ENCODE assay signal across 26 cellular contexts in genomic region chr1:172581273-172581672, GRCh38. TPM values are rescaled to one million over a fixed set of nuclear protein-coding genes. Genes with fewer than 3 reads are reported as not detected.
A peak's percentile ranks its signal among the peaks of the same experiment; 100 is the strongest.
DNase-seq lines count a peak whose midpoint lies in the region; ATAC-seq, FAIRE-seq and TF ChIP-seq lines count a peak whose summit lies in the region.
"Had no signal": no experiment of that assay in that cellular context is flagged by ENCODE, and none has a peak within 500 bp of the region (broad histone marks: within the 10 kb centered on the region; RNA-seq: fewer than 3 reads in every experiment).

No MANE protein-coding gene starts in this region.

- no peak for FAIRE-seq in K562 (lab: Jason Lieb, UNC)
- FAIRE-seq: bronchial epithelial cell, frontal cortex had no signal

- TF ChIP-seq POLR2A in K562 (conservative IDR thresholded peaks at IDR 0.05): no peak
- TF ChIP-seq POLR2A in esophagus muscularis mucosa (IDR thresholded peaks at IDR 0.05; ENCODE audit: low read depth): no peak

- H3T11ph ChIP-seq in H9 (ENCODE audit: low read length): no peak overlapping the region

- TF ChIP-seq EP300 in K562 (IDR thresholded peaks at IDR 0.05; ENCODE audit: low read length) (no peak), esophagus muscularis mucosa (IDR thresholded peaks at IDR 0.05) (no peak)

- H3K79me2 ChIP-seq in H9 (ENCODE audit: insufficient read depth, low read length) (no peaks in the 10 kb centered on the region), K562 (ENCODE audit: control insufficient read depth, insufficient read depth, low read length) (no peaks in the 10 kb centered on the region)

- no peaks in the 10 kb centered on the region; the same call in 1 of the 2 replicates for H3K4me1 ChIP-seq in H9 (ENCODE audit: insufficient read depth, low read length)
- H3K4me1 ChIP-seq in K562 (replicated peaks in 1 of 2; ENCODE audit: control insufficient read depth in 2 of 2, insufficient read depth in 2 of 2, low read length in 2 of 2): peaks cover 0 to 11% of the 10 kb centered on the region in 2 experiments; a peak in 1 of 5 replicates
- H3K4me1 ChIP-seq in naive thymus-derived CD4-positive, alpha-beta T cell (ENCODE audit: control insufficient read depth in 2 of 2, insufficient read depth in 2 of 2, low read length in 2 of 2): no peaks in the 10 kb centered on the region
- H3K4me1 ChIP-seq in esophagus muscularis mucosa: peaks cover 3 to 12% (median 8%) of the 10 kb centered on the region in 4 donors

- no peaks in the 10 kb centered on the region for H3K9me3 Mint-ChIP-seq in CD14-positive monocyte
- H3K9me3 Mint-ChIP-seq in H9: no peaks in the 10 kb centered on the region
- H3K9me3 Mint-ChIP-seq in naive thymus-derived CD4-positive, alpha-beta T cell: no peaks in the 10 kb centered on the region
- H3K9me3 Mint-ChIP-seq: activated naive CD4-positive, alpha-beta T cell treated with anti-CD3 and anti-CD28 coated beads for 36 hours; effector memory CD8-positive, alpha-beta T cell; memory B cell had no signal

- TF ChIP-seq CTCF in CD14-positive monocyte (IDR thresholded peaks at IDR 0.05) (no peak), H9 (conservative IDR thresholded peaks at IDR 0.05) (no peak), K562 (IDR thresholded peaks at IDR 0.05 in 2 of 3, conservative IDR thresholded peaks at IDR 0.05 in 1 of 3; ENCODE audit: insufficient read depth in 2 of 3, low read depth in 1 of 3, low read length in 3 of 3) (no peak), esophagus muscularis mucosa (IDR thresholded peaks at IDR 0.05) (no peak)

- ATAC-seq in K562 (peak; percentile 53), SK-N-SH treated with all-trans-retinoic acid at 6 μM for 48 hours (no peak), GM18909 (IDR thresholded peaks at IDR 0.05; ENCODE audit: poor library complexity, unreplicated experiment) (no peak)
- no peak for ATAC-seq in naive thymus-derived CD4-positive, alpha-beta T cell
- ATAC-seq: effector memory CD8-positive, alpha-beta T cell; esophagus mucosa had no signal

- H3K36me3 Mint-ChIP-seq in CD14-positive monocyte (peaks cover 54% of the 10 kb centered on the region in 2 donors), H9 (ENCODE audit: insufficient read depth in 1 of 3, low read depth in 3 of 3) (peaks cover 5 to 26% (median 22%) of the 10 kb centered on the region in 3 experiments; a peak in 6 of 7 replicates)
- peaks cover 7 to 44% (median 15%) of the 10 kb centered on the region in 5 donors for H3K36me3 Mint-ChIP-seq in naive thymus-derived CD4-positive, alpha-beta T cell

- no peak overlapping the region for H2BK20ac ChIP-seq in H9 (ENCODE audit: low read depth, low read length, poor library complexity, severe bottlenecking)

- H3K23ac ChIP-seq in H9 (ENCODE audit: insufficient read length, low read depth, low read length): no peak overlapping the region

- H4K5ac ChIP-seq in H9 (ENCODE audit: insufficient read length, low read depth, low read length): no peak overlapping the region

- no peak overlapping the region for H3K56ac ChIP-seq in H9 (ENCODE audit: insufficient read length, low read depth, low read length)

- H3K4me3 Mint-ChIP-seq in CD14-positive monocyte (no peak overlapping the region), H9 (no peak overlapping the region)
- H3K4me3 Mint-ChIP-seq in naive thymus-derived CD4-positive, alpha-beta T cell: no peak overlapping the region
- H3K4me3 Mint-ChIP-seq: activated naive CD4-positive, alpha-beta T cell treated with anti-CD3 and anti-CD28 coated beads for 36 hours; effector memory CD8-positive, alpha-beta T cell; memory B cell had no signal

- BruUV-seq in K562 (replicated peaks; lab: Mats Ljungman, UMichigan): no TSS peak

- CTCF ChIA-PET in K562 (lab: Yijun Ruan, JAX; ENCODE audit: low intra/inter-chr PET ratio): no interaction called here
- CTCF ChIA-PET in naive thymus-derived CD4-positive, alpha-beta T cell (lab: Charles Lee): interaction anchor here (0.6 to 1.6 kb wide), 4 partner anchors 17 to 161 kb away, joined by 3 to 4 read pairs (median 4); no protein-coding TSS in a partner anchor

- in situ Hi-C loops in K562 (cut with MboI): no loop called here

- H3K27me3 Mint-ChIP-seq in CD14-positive monocyte (ENCODE audit: low read depth in 3 of 3) (no peaks in the 10 kb centered on the region), H9 (ENCODE audit: low read depth) (no peaks in the 10 kb centered on the region)
- no peaks in the 10 kb centered on the region for H3K27me3 Mint-ChIP-seq in naive thymus-derived CD4-positive, alpha-beta T cell
- H3K27me3 Mint-ChIP-seq: effector memory CD8-positive, alpha-beta T cell; memory B cell had no signal

- H3K27me3 ChIP-seq in H9 (ENCODE audit: insufficient read depth, low read length) (no peaks in the 10 kb centered on the region), K562 (ENCODE audit: control insufficient read depth in 2 of 2, insufficient read depth in 2 of 2, low read length in 2 of 2) (no peaks in the 10 kb centered on the region), esophagus muscularis mucosa (no peaks in the 10 kb centered on the region)
- no peaks in the 10 kb centered on the region for H3K27me3 ChIP-seq in naive thymus-derived CD4-positive, alpha-beta T cell (ENCODE audit: control insufficient read depth in 2 of 2, insufficient read depth in 2 of 2, low read length in 2 of 2)
- H3K27me3 ChIP-seq: stomach, tibial artery had no signal

- H3K4me3 ChIP-seq in K562 (no peak overlapping the region), esophagus muscularis mucosa (no peak overlapping the region)
- H3K4me3 ChIP-seq in naive thymus-derived CD4-positive, alpha-beta T cell (ENCODE audit: low read length): no peak overlapping the region
- H3K4me3 ChIP-seq: SK-N-MC, stomach, tibial artery had no signal

- no peaks in the 10 kb centered on the region for H3K9me1 ChIP-seq in K562 (ENCODE audit: control insufficient read depth, insufficient read depth, low read length)

- H3K27ac ChIP-seq in H9 (ENCODE audit: insufficient read length, low read depth, low read length) (no peak overlapping the region), K562 (ENCODE audit: extremely low read depth, low read depth, low read length) (no peak overlapping the region), esophagus muscularis mucosa (replicated peaks in 1 of 4) (no peak overlapping the region)
- no peak overlapping the region for H3K27ac ChIP-seq in naive thymus-derived CD4-positive, alpha-beta T cell (ENCODE audit: low read depth, low read length)
- H3K27ac ChIP-seq: HL-60, RWPE1, SK-N-MC, tibial artery, VCaP had no signal

- H3K36me3 ChIP-seq in K562 (ENCODE audit: control insufficient read depth, insufficient read depth, low read length) (peaks cover 23% of the 10 kb centered on the region; the same call in 1 of the 3 replicates), esophagus muscularis mucosa (peaks cover 0 to 30% (median 13%) of the 10 kb centered on the region in 4 donors)
- H3K36me3 ChIP-seq in naive thymus-derived CD4-positive, alpha-beta T cell (ENCODE audit: control insufficient read depth in 2 of 3, insufficient read depth in 3 of 3, low read length in 3 of 3): peaks cover 0 to 13% (median 11%) of the 10 kb centered on the region in 3 experiments

- no peaks in the 10 kb centered on the region for H4K20me1 ChIP-seq in H9 (ENCODE audit: control insufficient read depth, insufficient read depth, insufficient read length)
- H4K20me1 ChIP-seq in K562 (replicated peaks; ENCODE audit: control insufficient read depth, insufficient read depth, low read length): no peaks in the 10 kb centered on the region

- H2BK12ac ChIP-seq in H9 (ENCODE audit: insufficient read length, low read depth, low read length): no peak overlapping the region

- H2BK5ac ChIP-seq in H9 (ENCODE audit: insufficient read length, low read length): no peak overlapping the region

- H3K9ac ChIP-seq in H9 (ENCODE audit: extremely low read depth, insufficient read length, low read length): no peak overlapping the region
- H3K9ac ChIP-seq in K562 (ENCODE audit: insufficient read depth in 1 of 2, low read depth in 2 of 2, low read length in 2 of 2): no peak overlapping the region

- H3K14ac ChIP-seq in H9 (ENCODE audit: insufficient read depth, low read length): no peak overlapping the region

- no peak overlapping the region for H2BK120ac ChIP-seq in H9 (ENCODE audit: low read depth, low read length, poor library complexity, severe bottlenecking)

- no peak overlapping the region for H4K8ac ChIP-seq in H9 (replicated peaks; ENCODE audit: insufficient read length, low read depth, low read length)

- no peaks in the 10 kb centered on the region for H3K9me3 ChIP-seq in H9 (ENCODE audit: control insufficient read depth, low read depth, low read length)
- H3K9me3 ChIP-seq in K562 (replicated peaks; ENCODE audit: control insufficient read depth, insufficient read depth, low read depth, low read length): no peaks in the 10 kb centered on the region
- H3K9me3 ChIP-seq in naive thymus-derived CD4-positive, alpha-beta T cell (ENCODE audit: control insufficient read depth in 2 of 3, low read length in 3 of 3): no peaks in the 10 kb centered on the region
- H3K9me3 ChIP-seq in esophagus muscularis mucosa: no peaks in the 10 kb centered on the region
- H3K9me3 ChIP-seq: stomach, tibial artery had no signal

- no peak overlapping the region for H3K4ac ChIP-seq in H9 (ENCODE audit: low read depth, low read length)

- no peaks in the 10 kb centered on the region for H3K79me1 ChIP-seq in H9 (ENCODE audit: insufficient read depth, low read depth, low read length, poor library complexity, severe bottlenecking)

- DNase-seq in CD14-positive monocyte (ENCODE audit: low spot score): no peak
- no peak for DNase-seq in H9
- DNase-seq in K562 (ENCODE audit: extremely low read depth in 1 of 4, low spot score in 3 of 4): no peak
- no peak for DNase-seq in naive thymus-derived CD4-positive, alpha-beta T cell
- no peak for DNase-seq in amygdala (lab: John Stamatoyannopoulos, UW)
- DNase-seq in esophagus muscularis mucosa (ENCODE audit: extremely low spot score): no peak
- DNase-seq: activated CD4-positive, alpha-beta T cell treated with anti-CD3 and anti-CD28 coated beads for 48 hours; activated naive CD4-positive, alpha-beta T cell treated with anti-CD3 and anti-CD28 coated beads for 36 hours; activated T-cell treated with anti-CD3 and anti-CD28 coated beads, Interleukin-2, amount 50 U/mL, for 48 hours; amniotic stem cell; cortex of kidney; DND-41; effector memory CD8-positive, alpha-beta T cell; Kasumi-1; stomach; tibial artery had no signal

- H2AK5ac ChIP-seq in H9 (ENCODE audit: insufficient read length, low read length): no peak overlapping the region

- intact Hi-C loops in CD14-positive monocyte (cut with micrococcal nuclease): no loop called here
- intact Hi-C loops in K562 (cut with micrococcal nuclease): no loop called here
- intact Hi-C loops in naive thymus-derived CD4-positive, alpha-beta T cell (cut with micrococcal nuclease): loop anchor here in 1 of 2 donors (2.0 to 5.0 kb wide), 2 partner anchors 39 to 130 kb away; no protein-coding TSS in a partner anchor
- intact Hi-C loops in esophagus muscularis mucosa (cut with DNase I): no loop called here

- H3K27ac Mint-ChIP-seq in CD14-positive monocyte (peak overlapping the region in 4 of 7 donors; percentile 11 to 63 (median 35)), H9 (peak overlapping the region; percentile 65 to 85 (median 76); a peak in 3 of 7 replicates)
- peak overlapping the region in 6 of 9 donors; percentile 10 to 65 (median 26) for H3K27ac Mint-ChIP-seq in naive thymus-derived CD4-positive, alpha-beta T cell
- H3K27ac Mint-ChIP-seq: activated naive CD4-positive, alpha-beta T cell treated with anti-CD3 and anti-CD28 coated beads for 36 hours had no signal

- no peaks in the 10 kb centered on the region for H3K23me2 ChIP-seq in H9 (ENCODE audit: insufficient read length, low read depth, low read length, poor library complexity, severe bottlenecking)

- no peak overlapping the region for H4K91ac ChIP-seq in H9 (ENCODE audit: insufficient read length, low read depth, low read length)

- no peak overlapping the region for H2AFZ ChIP-seq in H9 (ENCODE audit: low read length)
- H2AFZ ChIP-seq in K562 (ENCODE audit: low read depth, low read length): no peak overlapping the region

- no peak overlapping the region for H2BK15ac ChIP-seq in H9 (ENCODE audit: low read depth, low read length)

- H3K18ac ChIP-seq in H9 (ENCODE audit: insufficient read length, low read depth, low read length): no peak overlapping the region

- H3K4me2 ChIP-seq in H9 (ENCODE audit: insufficient read depth, insufficient read length, low read length): no peak overlapping the region
- H3K4me2 ChIP-seq in K562 (ENCODE audit: insufficient read depth, low read length): no peak overlapping the region

- H3K4me1 Mint-ChIP-seq in CD14-positive monocyte: peaks cover 7% of the 10 kb centered on the region
- peaks cover 29 to 30% of the 10 kb centered on the region in 2 experiments for H3K4me1 Mint-ChIP-seq in H9
- peaks cover 0 to 22% (median 6%) of the 10 kb centered on the region in 7 donors for H3K4me1 Mint-ChIP-seq in naive thymus-derived CD4-positive, alpha-beta T cell

- no peak for TF ChIP-seq RAD21 in K562 (CRISPR knock-in tag; conservative IDR thresholded peaks at IDR 0.05 in 1 of 2, IDR thresholded peaks at IDR 0.05 in 1 of 2)

- POLR2A ChIA-PET in K562 (lab: Yijun Ruan, JAX): interaction anchor here (0.9 to 1.6 kb wide), 2 partner anchors 8 to 56 kb away, joined by 3 to 4 read pairs; no protein-coding TSS in a partner anchor
- POLR2A ChIA-PET in naive thymus-derived CD4-positive, alpha-beta T cell (lab: Charles Lee): no interaction called here

RNA-seq across cellular contexts. Expression of gene SUCO, which starts 48.3 kb away (rescaled TPM):
- polyA plus RNA-seq in CD14-positive monocyte (1 to 10 TPM; 6.8 to 8.5 TPM), K562 (2011; rRNA removed) (15.7 and 15.9 TPM in 2 replicates), K562 (2014; fragmentation: Illumina TruSeq; extraction: Trizol) (11.5 and 14.3 TPM in 2 replicates), K562 (2014; fragmentation: Nextera tagmentation; extraction: Ambion mirVana) (1 to 10 TPM; 2.5 to 3.6 TPM), K562 (2014; rRNA removed) (8.0 and 10.7 TPM in 2 replicates)
- total RNA-seq in H9 (2021) (34.3 and 37.7 TPM in 2 replicates), K562 (2014; rRNA removed) (9.1 and 9.4 TPM in 2 replicates), K562 (2014; rRNA removed; fragmentation: Illumina TruSeq; extraction: Trizol) (19.2 and 22.3 TPM in 2 replicates), K562 (2015; rRNA removed; fragmentation: Illumina TruSeq; extraction: Trizol) (18.8 and 20.6 TPM in 2 replicates), K562 (2021) (15.9 and 18.5 TPM in 2 replicates), esophagus muscularis mucosa (10 to 100 TPM; 21.1 to 31.6 (median 22.3) TPM)
- 40.3 and 147 TPM in 2 replicates for total RNA-seq in K562 (2011; cell fraction: chromatin; rRNA removed; ENCODE audit: low replicate concordance)
- total RNA-seq in K562 (2011; cell fraction: nucleolus; rRNA removed): 13.8 and 22.6 TPM in 2 replicates
- total RNA-seq in K562 (2011; cell fraction: nucleoplasm; rRNA removed): 55.4 and 77.5 TPM in 2 replicates
- 1.8 and 4.8 TPM in 2 replicates for polyA plus RNA-seq in K562 (2011; cell fraction: cytosol; rRNA removed)
- polyA plus RNA-seq in K562 (2011; cell fraction: nucleus; rRNA removed): 13.8 and 22.3 TPM in 2 replicates
- polyA plus RNA-seq in K562 (2012): 9.6 and 12.5 TPM in 2 replicates
- polyA minus RNA-seq in K562 (2011; rRNA and poly(A)+ RNA removed): 39.5 and 71.3 TPM in 2 replicates
- 17.1 and 19.9 TPM in 2 replicates for polyA minus RNA-seq in K562 (2011; cell fraction: cytosol; rRNA and poly(A)+ RNA removed)
- polyA minus RNA-seq in K562 (2011; cell fraction: nucleus; rRNA and poly(A)+ RNA removed): 35.9 and 73.6 TPM in 2 replicates
- 10 to 100 TPM; 52.0 to 95.0 (median 77.0) TPM for total RNA-seq in naive thymus-derived CD4-positive, alpha-beta T cell
- 10 to 100 TPM; 13.6 to 15.3 TPM for polyA plus RNA-seq in naive thymus-derived CD4-positive, alpha-beta T cell

Comparison
In these comparisons a context has a peak if more than half of its experiments do, and no peak if none do; other contexts are left out.
1. H3K27ac Mint-ChIP-seq: peak in every context shown above with its lines; median percentile 76 in H9; 35 in CD14-positive monocyte; 26 in naive thymus-derived CD4-positive, alpha-beta T cell.